11 cellular contexts compared by ENCODE assay signal in the genomic region with DNA sequence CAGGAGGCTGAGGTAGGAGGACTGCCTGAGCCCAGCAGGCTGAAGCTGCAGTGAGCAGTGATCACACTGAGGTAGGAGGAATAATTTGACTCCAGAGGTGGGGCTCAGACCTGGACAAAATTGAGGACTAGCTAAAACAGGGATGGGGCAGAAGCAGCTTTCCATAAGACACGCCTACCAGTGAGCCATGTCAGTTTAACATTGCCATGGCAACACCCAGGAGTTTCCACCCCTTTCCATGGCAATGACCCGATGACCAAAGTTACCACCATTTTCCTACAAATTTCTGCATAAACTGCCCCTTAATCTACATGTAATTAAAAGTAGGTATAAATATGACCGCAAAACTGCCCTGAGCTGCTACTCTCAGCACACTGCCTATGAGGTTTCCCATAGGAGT. TPM values are rescaled to one million over a fixed set of nuclear protein-coding genes. Genes with fewer than 3 reads are reported as not detected.
"Had no signal": no experiment of that assay in that cellular context is flagged by ENCODE, and none has a peak within 500 bp of the region (broad histone marks: within the 10 kb centered on the region; RNA-seq: fewer than 3 reads in every experiment).

No MANE protein-coding gene starts in this region.

- DNase-seq: GM23248, GOT3, H7, H9, HCEC 1CT, HFFc6 had no signal

- H3K4me3 ChIP-seq: GM23248, GM23338, HAP-1 had no signal

- ATAC-seq: GM23338, HCT116 had no signal

- H3K4me3 Mint-ChIP-seq: GM23338, H9, HFFc6 had no signal

- FAIRE-seq: H1, H54 had no signal

- H3K4me2 ChIP-seq: GM23338 had no signal

- H3K4me1 Mint-ChIP-seq: GM23338, H9 had no signal

- H3K9ac ChIP-seq: GM23248 had no signal

- H3K27ac Mint-ChIP-seq: GM23338, H9, HFFc6 had no signal

- H3K27ac ChIP-seq: GM23248 had no signal

- H3K36me3 ChIP-seq: HAP-1 had no signal

- H3K4me1 ChIP-seq: HAP-1 had no signal

- H2AFZ ChIP-seq: GM23248, GM23338 had no signal

RNA-seq across cellular contexts. Expression of a gene that starts 54.5 kb away (rescaled TPM):
- total RNA-seq: H1, H7, H9 had no signal
- polyA plus RNA-seq: GM23338 had no signal
